Comparison of ENCODE assay signal across 8 cellular contexts in the genomic region with DNA sequence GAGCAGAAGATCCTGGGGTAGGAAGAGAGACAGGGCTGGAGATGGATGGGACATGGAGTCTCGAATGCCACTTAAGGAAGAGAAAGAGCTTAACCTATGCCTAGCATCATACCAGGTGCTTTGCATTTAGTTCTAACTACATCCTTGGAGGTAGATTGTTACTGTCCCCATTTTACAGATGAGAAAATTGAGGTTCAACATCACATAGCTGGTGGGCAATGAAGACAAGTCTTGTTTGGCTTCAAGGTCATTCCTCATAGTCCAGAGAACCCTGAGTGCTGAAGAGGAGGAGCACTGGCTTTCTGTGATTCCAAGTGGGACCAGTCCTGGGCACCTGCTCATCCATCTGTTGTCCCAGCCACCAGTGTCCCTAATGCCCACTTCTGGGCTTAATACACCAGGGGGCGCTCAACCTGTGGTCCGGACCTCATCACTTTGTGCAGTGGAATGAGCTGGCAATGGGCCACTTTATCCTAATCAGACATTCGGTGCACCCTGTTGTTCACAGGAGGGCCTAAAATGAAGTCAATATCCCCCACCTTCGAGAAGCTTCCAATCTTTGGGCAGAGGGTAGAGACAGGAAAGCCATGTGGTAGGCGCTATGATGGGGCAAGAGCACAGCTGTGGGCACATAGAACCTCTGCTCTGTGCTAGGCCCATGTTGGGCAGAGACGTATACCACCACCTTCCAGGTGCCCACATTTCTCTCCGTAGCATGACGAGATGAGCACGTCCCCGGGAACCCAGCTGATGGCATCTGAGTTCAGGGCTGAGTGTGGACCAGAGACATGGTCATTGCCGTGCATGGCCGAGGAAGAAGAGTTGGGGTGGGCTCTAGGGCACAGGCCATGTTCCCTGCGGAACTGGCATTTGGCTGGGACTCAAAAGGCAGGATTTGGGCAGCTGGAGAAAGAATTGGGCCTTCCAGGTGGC. TPM values are rescaled to one million over a fixed set of nuclear protein-coding genes. Genes with fewer than 3 reads are reported as not detected.
A peak's percentile ranks its signal among the peaks of the same experiment; 100 is the strongest.
DNase-seq lines count a peak whose midpoint lies in the region; TF ChIP-seq lines count a peak whose summit lies in the region.

No MANE protein-coding gene starts in this region.

- DNase-seq in NCI-H510A treated with DMSO at 0.1 percent for 48 hours (lab: John Stamatoyannopoulos, UW) (peak; percentile 19), NCI-H510A (lab: John Stamatoyannopoulos, UW) (no peak), NAMALWA (ENCODE audit: low spot score) (peak; percentile 76), fibroblast of the aortic adventitia (ENCODE audit: low read depth) (peak; percentile 38), amniotic stem cell (lab: John Stamatoyannopoulos, UW) (no peak), NCI-H2107 treated with DMSO at 0.1 percent for 48 hours (lab: John Stamatoyannopoulos, UW; ENCODE audit: unreplicated experiment) (no peak)
- DNase-seq in activated CD8-positive, alpha-beta memory T cell treated with anti-CD3 and anti-CD28 coated beads, Interleukin-2, amount 50 U/mL, for 4 hours = peak; percentile 34
- DNase-seq in stimulated activated CD4-positive, alpha-beta T cell treated with anti-CD3 and anti-CD28 coated beads, Interleukin-15, amount 100 ng/mL, for 48 hours (ENCODE audit: low read depth in 2 of 2) = peak; percentile 31 to 60

- H3K4me3 ChIP-seq in fibroblast of the aortic adventitia (ENCODE audit: low read depth, low read length) = no peak overlapping the region

- peak; percentile 51 for TF ChIP-seq CTCF in fibroblast of the aortic adventitia (IDR thresholded peaks at IDR 0.05; ENCODE audit: insufficient read depth, low read length)

RNA-seq across cellular contexts. Expression of a gene that starts 9.2 kb away (rescaled TPM):
- 1.3 and 2.9 TPM in 2 replicates for total RNA-seq in fibroblast of the aortic adventitia (ENCODE audit: low replicate concordance)

Comparison
In these comparisons a context has a peak if more than half of its experiments do, and no peak if none do; other contexts are left out.
1. DNase-seq: peak in NCI-H510A treated with DMSO at 0.1 percent for 48 hours (single experiment), NAMALWA (single experiment), activated CD8-positive, alpha-beta memory T cell treated with anti-CD3 and anti-CD28 coated beads, Interleukin-2, amount 50 U/mL, for 4 hours (single experiment), fibroblast of the aortic adventitia (single experiment) and stimulated activated CD4-positive, alpha-beta T cell treated with anti-CD3 and anti-CD28 coated beads, Interleukin-15, amount 100 ng/mL, for 48 hours (2 of 2); none in NCI-H510A (single experiment), amniotic stem cell (single experiment) and NCI-H2107 treated with DMSO at 0.1 percent for 48 hours (single experiment).